ENCODE assay signal across 30 cellular contexts in the genomic region with DNA sequence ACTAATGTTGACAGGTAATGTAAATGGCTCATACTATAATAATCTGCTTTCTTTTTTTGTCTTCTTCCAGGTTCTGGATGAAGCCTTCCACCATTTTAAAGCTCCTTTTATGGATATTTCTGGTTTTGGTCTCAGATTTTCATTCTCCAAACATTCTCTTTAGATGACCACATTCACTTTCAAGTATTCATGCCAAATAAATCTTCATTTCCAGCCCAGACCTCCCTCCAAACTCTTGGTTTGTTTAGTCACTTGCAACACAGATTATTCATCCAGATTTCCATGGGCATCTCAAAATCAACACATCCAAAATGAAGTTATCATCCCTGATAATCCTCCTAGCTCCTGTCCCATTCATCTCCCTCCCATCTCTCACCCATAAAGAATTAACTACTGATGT. TPM values are rescaled to one million over a fixed set of nuclear protein-coding genes. Genes with fewer than 3 reads are reported as not detected.
DNase-seq lines count a peak whose midpoint lies in the region; TF ChIP-seq lines count a peak whose summit lies in the region.
"Had no signal": no experiment of that assay in that cellular context is flagged by ENCODE, and none has a peak within 500 bp of the region (broad histone marks: within the 10 kb centered on the region; RNA-seq: fewer than 3 reads in every experiment).

No MANE protein-coding gene starts in this region.

- H3K23ac ChIP-seq in mesenchymal stem cell (ENCODE audit: low read length in 2 of 2): no peak overlapping the region
- H3K23ac ChIP-seq in H9 (ENCODE audit: insufficient read length, low read depth, low read length): no peak overlapping the region

- H3K4me3 Mint-ChIP-seq in H9: no peak overlapping the region
- H3K4me3 Mint-ChIP-seq in nephron progenitor cell: no peak overlapping the region
- H3K4me3 Mint-ChIP-seq: activated naive CD4-positive, alpha-beta T cell treated with anti-CD3 and anti-CD28 coated beads, Interleukin-2, amount 50 U/mL, for 24 hours; memory B cell; neural crest cell; T-cell had no signal

- H2BK12ac ChIP-seq in mesenchymal stem cell (ENCODE audit: low read length in 2 of 2) (no peak overlapping the region), H9 (ENCODE audit: insufficient read length, low read depth, low read length) (no peak overlapping the region)

- no peak overlapping the region for H3T11ph ChIP-seq in H9 (ENCODE audit: low read length)

- H3K36me3 Mint-ChIP-seq in H9 (ENCODE audit: insufficient read depth in 1 of 3, low read depth in 3 of 3) (peaks cover 0 to under 1% (median 0%) of the 10 kb centered on the region in 3 experiments; a peak in 1 of 7 replicates), nephron progenitor cell (ENCODE audit: low read depth) (no peaks in the 10 kb centered on the region)
- H3K36me3 Mint-ChIP-seq: activated naive CD4-positive, alpha-beta T cell treated with anti-CD3 and anti-CD28 coated beads, Interleukin-2, amount 50 U/mL, for 24 hours; memory B cell; T-cell had no signal

- H3K9ac ChIP-seq in mesenchymal stem cell (ENCODE audit: low read length) (peak overlapping the region; percentile 44), H9 (ENCODE audit: extremely low read depth, insufficient read length, low read length) (no peak overlapping the region)
- H3K9ac ChIP-seq: BLaER1 treated with 17β-estradiol and CSF1 and Interleukin-3, amounts not matched to agents 10 nM and 100 nM had no signal

- H3K27me3 Mint-ChIP-seq in H9 (ENCODE audit: low read depth): no peaks in the 10 kb centered on the region
- no peaks in the 10 kb centered on the region for H3K27me3 Mint-ChIP-seq in nephron progenitor cell (ENCODE audit: low read depth, poor library complexity)
- H3K27me3 Mint-ChIP-seq: memory B cell, T-cell had no signal

- H2AFZ ChIP-seq in mesenchymal stem cell (ENCODE audit: low read depth, low read length) (no peak overlapping the region), H9 (ENCODE audit: low read length) (no peak overlapping the region)

- no peak overlapping the region for H3K4ac ChIP-seq in mesenchymal stem cell (ENCODE audit: low read depth in 1 of 2, low read length in 2 of 2)
- H3K4ac ChIP-seq in H9 (ENCODE audit: low read depth, low read length): no peak overlapping the region

- H4K20me1 ChIP-seq in H9 (ENCODE audit: control insufficient read depth, insufficient read depth, insufficient read length): no peaks in the 10 kb centered on the region
- H4K20me1 ChIP-seq: BLaER1 treated with 17β-estradiol and CSF1 and Interleukin-3, amounts not matched to agents 10 nM and 100 nM had no signal

- no peak overlapping the region for H4K8ac ChIP-seq in mesenchymal stem cell (ENCODE audit: low read length)
- H4K8ac ChIP-seq in H9 (replicated peaks; ENCODE audit: insufficient read length, low read depth, low read length): no peak overlapping the region

- H4K91ac ChIP-seq in mesenchymal stem cell (ENCODE audit: low read length): no peak overlapping the region
- no peak overlapping the region for H4K91ac ChIP-seq in H9 (ENCODE audit: insufficient read length, low read depth, low read length)

- H3K4me1 ChIP-seq in mesenchymal stem cell (ENCODE audit: control insufficient read depth, insufficient read depth, low read depth, low read length): no peaks in the 10 kb centered on the region
- H3K4me1 ChIP-seq in H9 (ENCODE audit: insufficient read depth, low read length): no peaks in the 10 kb centered on the region
- H3K4me1 ChIP-seq: A549, body of pancreas, left lung, right atrium auricular region, testis had no signal

- no peak overlapping the region for H3K14ac ChIP-seq in mesenchymal stem cell (ENCODE audit: low read length in 2 of 2)
- no peak overlapping the region for H3K14ac ChIP-seq in H9 (ENCODE audit: insufficient read depth, low read length)

- H3K4me1 Mint-ChIP-seq in H9: peaks cover 0 to 12% of the 10 kb centered on the region in 2 experiments; a peak in 2 of 4 replicates
- no peaks in the 10 kb centered on the region for H3K4me1 Mint-ChIP-seq in nephron progenitor cell
- H3K4me1 Mint-ChIP-seq: activated naive CD4-positive, alpha-beta T cell treated with anti-CD3 and anti-CD28 coated beads, Interleukin-2, amount 50 U/mL, for 24 hours; memory B cell; neural crest cell; T-cell had no signal

- no peak overlapping the region for H2BK20ac ChIP-seq in H9 (ENCODE audit: low read depth, low read length, poor library complexity, severe bottlenecking)

- DNase-seq in AG20443 (ENCODE audit: low spot score) (peak; percentile 40), M059J (ENCODE audit: low read depth) (peak; percentile 61), cerebellar cortex (ENCODE audit: low spot score) (peak; percentile 22), mesenchymal stem cell (peak; percentile 44), posterior vena cava (ENCODE audit: low spot score) (no peak), H9 (no peak), nephron progenitor cell (no peak), hypothalamus (lab: John Stamatoyannopoulos, UW) (no peak)
- DNase-seq: activated CD4-positive, alpha-beta T cell treated with anti-CD3 and anti-CD28 coated beads for 48 hours; body of pancreas; DMS153; glutamatergic neuron; GOT3; KBM-7; left lung; NCI-H1930; NCI-H526; stimulated activated naive CD4-positive, alpha-beta T cell treated with Interleukin-2 at 50 U/mL for 16 hours; T-cell; testis had no signal

- no peak overlapping the region for H3K18ac ChIP-seq in mesenchymal stem cell (ENCODE audit: low read depth in 1 of 2, low read length in 2 of 2)
- H3K18ac ChIP-seq in H9 (ENCODE audit: insufficient read length, low read depth, low read length): no peak overlapping the region

- H2AK5ac ChIP-seq in mesenchymal stem cell (ENCODE audit: low read length, severe bottlenecking) (no peak overlapping the region), H9 (ENCODE audit: insufficient read length, low read length) (no peak overlapping the region)

- no peak overlapping the region for H3K4me2 ChIP-seq in mesenchymal stem cell (ENCODE audit: low read length, poor library complexity, severe bottlenecking)
- H3K4me2 ChIP-seq in H9 (ENCODE audit: insufficient read depth, insufficient read length, low read length): no peak overlapping the region
- H3K4me2 ChIP-seq: A549; BLaER1 treated with 17β-estradiol and CSF1 and Interleukin-3, amounts not matched to agents 10 nM and 100 nM; smooth muscle cell had no signal

- H3K27ac ChIP-seq in mesenchymal stem cell (ENCODE audit: low read length, poor library complexity, severe bottlenecking): no peak overlapping the region
- H3K27ac ChIP-seq in H9 (ENCODE audit: insufficient read length, low read depth, low read length): no peak overlapping the region
- H3K27ac ChIP-seq: A549; BLaER1 treated with 17β-estradiol and CSF1 and Interleukin-3, amounts not matched to agents 10 nM and 100 nM; body of pancreas; left lung; right atrium auricular region; testis had no signal

- H3K79me1 ChIP-seq in mesenchymal stem cell (replicated peaks; ENCODE audit: low read length, poor library complexity, severe bottlenecking): no peaks in the 10 kb centered on the region
- H3K79me1 ChIP-seq in H9 (ENCODE audit: insufficient read depth, low read depth, low read length, poor library complexity, severe bottlenecking): no peaks in the 10 kb centered on the region

- no peak overlapping the region for H3K27ac Mint-ChIP-seq in H9
- no peak overlapping the region for H3K27ac Mint-ChIP-seq in nephron progenitor cell
- H3K27ac Mint-ChIP-seq: activated naive CD4-positive, alpha-beta T cell treated with anti-CD3 and anti-CD28 coated beads, Interleukin-2, amount 50 U/mL, for 24 hours; memory B cell; T-cell had no signal

- no peaks in the 10 kb centered on the region for H3K79me2 ChIP-seq in H9 (ENCODE audit: insufficient read depth, low read length)

- H3K36me3 ChIP-seq in mesenchymal stem cell (ENCODE audit: control insufficient read depth in 1 of 2, insufficient read depth in 2 of 2, low read depth in 1 of 2, low read length in 2 of 2): no peaks in the 10 kb centered on the region
- H3K36me3 ChIP-seq: BLaER1 treated with 17β-estradiol and CSF1 and Interleukin-3, amounts not matched to agents 10 nM and 100 nM; left lung; right atrium auricular region had no signal

- intact Hi-C loops in posterior vena cava (cut with DNase I): loop anchor here in 1 of 2 donors (10.0 kb wide), 1 partner anchor 165 kb away; no protein-coding TSS in a partner anchor

- H3K23me2 ChIP-seq in H9 (ENCODE audit: insufficient read length, low read depth, low read length, poor library complexity, severe bottlenecking): no peaks in the 10 kb centered on the region

- H3K27me3 ChIP-seq in mesenchymal stem cell (ENCODE audit: control insufficient read depth in 1 of 2, insufficient read depth in 1 of 2, low read length in 2 of 2): no peaks in the 10 kb centered on the region
- H3K27me3 ChIP-seq in H9 (ENCODE audit: insufficient read depth, low read length): no peaks in the 10 kb centered on the region
- H3K27me3 ChIP-seq: BLaER1 treated with 17β-estradiol and CSF1 and Interleukin-3, amounts not matched to agents 10 nM and 100 nM; body of pancreas; left lung; right atrium auricular region; testis had no signal

- no peak overlapping the region for H2BK5ac ChIP-seq in mesenchymal stem cell (ENCODE audit: low read depth, low read length, poor library complexity, severe bottlenecking)
- no peak overlapping the region for H2BK5ac ChIP-seq in H9 (ENCODE audit: insufficient read length, low read length)

- TF ChIP-seq CTCF in H9 (conservative IDR thresholded peaks at IDR 0.05) (no peak), nephron progenitor cell (IDR thresholded peaks at IDR 0.05) (no peak)

- no peak overlapping the region for H4K5ac ChIP-seq in H9 (ENCODE audit: insufficient read length, low read depth, low read length)

- H3K56ac ChIP-seq in H9 (ENCODE audit: insufficient read length, low read depth, low read length): no peak overlapping the region

- H3K9me3 ChIP-seq in mesenchymal stem cell (ENCODE audit: control insufficient read depth, low read length) (no peaks in the 10 kb centered on the region), H9 (ENCODE audit: control insufficient read depth, low read depth, low read length) (no peaks in the 10 kb centered on the region)
- H3K9me3 ChIP-seq: A549; BLaER1 treated with 17β-estradiol and CSF1 and Interleukin-3, amounts not matched to agents 10 nM and 100 nM; body of pancreas; left lung; right atrium auricular region; testis had no signal

- no peak overlapping the region for H2BK15ac ChIP-seq in mesenchymal stem cell (ENCODE audit: low read depth, poor library complexity, severe bottlenecking)
- no peak overlapping the region for H2BK15ac ChIP-seq in H9 (ENCODE audit: low read depth, low read length)

- H3K4me3 ChIP-seq in mesenchymal stem cell (ENCODE audit: insufficient read depth in 1 of 2, low read depth in 1 of 2, low read length in 2 of 2): no peak overlapping the region
- H3K4me3 ChIP-seq: A549; BLaER1 treated with 17β-estradiol and CSF1 and Interleukin-3, amounts not matched to agents 10 nM and 100 nM; body of pancreas; left lung; right atrium auricular region; smooth muscle cell; testis had no signal

- H2BK120ac ChIP-seq in mesenchymal stem cell (ENCODE audit: low read depth, low read length): no peak overlapping the region
- no peak overlapping the region for H2BK120ac ChIP-seq in H9 (ENCODE audit: low read depth, low read length, poor library complexity, severe bottlenecking)

- H3K9me3 Mint-ChIP-seq in H9 (no peaks in the 10 kb centered on the region), nephron progenitor cell (no peaks in the 10 kb centered on the region)
- H3K9me3 Mint-ChIP-seq: activated naive CD4-positive, alpha-beta T cell treated with anti-CD3 and anti-CD28 coated beads, Interleukin-2, amount 50 U/mL, for 24 hours; memory B cell; T-cell had no signal

RNA-seq across cellular contexts. Expression of a gene that starts 40.3 kb away (rescaled TPM):
- total RNA-seq in M059J (2014; rRNA removed; shearing (Covaris generic)): 1.2 and 1.5 TPM in 2 replicates
- polyA plus RNA-seq in mesenchymal stem cell (2013, experiment 1 of 2): 17.6 TPM
- 16.0 TPM for polyA plus RNA-seq in mesenchymal stem cell (2013, experiment 2 of 2)
- total RNA-seq in posterior vena cava: 100 to 1,000 TPM in 1 of 2 donors, 10 to 100 TPM in 1; 97.9 to 113 TPM
- 0.17 and 0.24 TPM in 2 replicates for total RNA-seq in H9 (2021)

RNA-seq across cellular contexts. Expression of a gene that starts 48.8 kb away (rescaled TPM):
- total RNA-seq in M059J (2014; rRNA removed; shearing (Covaris generic)): 0.15 and 0.59 TPM in 2 replicates
- polyA plus RNA-seq in mesenchymal stem cell (2013, experiment 1 of 2): 1.4 TPM
- 1.3 TPM for polyA plus RNA-seq in mesenchymal stem cell (2013, experiment 2 of 2)
- total RNA-seq in posterior vena cava (under 1 TPM; 0.19 to 0.88 TPM), H9 (2021) (not detected in 2 replicates)
- total RNA-seq: body of pancreas, chondrocyte, MCF 10A, neural crest cell, smooth muscle cell, T-cell, ureter had no signal
- polyA plus RNA-seq: A549, smooth muscle cell had no signal

Comparison
In these comparisons a context has a peak if more than half of its experiments do, and no peak if none do; other contexts are left out.
1. DNase-seq: peak in AG20443 (single experiment), M059J (single experiment), cerebellar cortex (single experiment) and mesenchymal stem cell (single experiment); none in posterior vena cava (single experiment), H9 (single experiment), nephron progenitor cell (single experiment) and hypothalamus (0 of 51).
2. RNA of a gene that starts 40.3 kb away (total RNA-seq): 97.9 to 113 TPM in posterior vena cava; 1.2 to 1.5 TPM in M059J and 0.17 to 0.24 TPM in H9; every median in the first group is over 10 times any median in the second.